8 cellular contexts compared by ENCODE assay signal in genomic region chr7:94436018-94436604, GRCh38. TPM values are rescaled to one million over a fixed set of nuclear protein-coding genes. Genes with fewer than 3 reads are reported as not detected.
A peak's percentile ranks its signal among the peaks of the same experiment; 100 is the strongest.
DNase-seq lines count a peak whose midpoint lies in the region; ATAC-seq, FAIRE-seq and TF ChIP-seq lines count a peak whose summit lies in the region.

No MANE protein-coding gene starts in this region.

- H4K5ac ChIP-seq in IMR-90 (ENCODE audit: low read depth, low read length), result no peak overlapping the region

- peaks cover 18% of the 10 kb centered on the region; the same call in 1 of the 2 replicates for H4K20me1 ChIP-seq in IMR-90 (ENCODE audit: insufficient read depth, low read length)

- peak overlapping the region; percentile 32; the same call in 1 of the 2 replicates for H2BK120ac ChIP-seq in IMR-90 (ENCODE audit: low read depth, low read length)

- H3K9ac ChIP-seq in IMR-90 (ENCODE audit: low read depth, low read length), result no peak overlapping the region

- no peak overlapping the region for H3K4me3 ChIP-seq in IMR-90 (ENCODE audit: insufficient read depth, low read depth, low read length)
- no peak overlapping the region for H3K4me3 ChIP-seq in RWPE2 (ENCODE audit: severe bottlenecking)
- H3K4me3 ChIP-seq in psoas muscle, result no peak overlapping the region

- DNase-seq in IMR-90 (peak; percentile 78), RWPE2 (ENCODE audit: low spot score) (no peak), glutamatergic neuron (peak; percentile 62), psoas muscle (peak in 1 of 2 donors; percentile 29), GOT3 (lab: John Stamatoyannopoulos, UW) (no peak)
- peak; percentile 62 for DNase-seq in activated naive CD4-positive, alpha-beta T cell treated with anti-CD3 and anti-CD28 coated beads, Interleukin-2, amount 10 ng/mL, durations not matched to agents 7 days and 5 days

- CTCF ChIA-PET in IMR-90 (lab: Yijun Ruan, JAX), result interaction anchor here (0.6 to 8.2 kb wide), 10 partner anchors 13 to 811 kb away, joined by 3 to 79 read pairs (median 3); partner anchors contain the start of gene COL1A2
- CTCF ChIA-PET in activated naive CD4-positive, alpha-beta T cell treated with anti-CD3 and anti-CD28 coated beads, Interleukin-2, amount 10 ng/mL, durations not matched to agents 7 days and 5 days (lab: Charles Lee), result interaction anchor here (0.8 to 2.2 kb wide), 4 partner anchors 9 to 1040 kb away, joined by 4 to 11 read pairs (median 6); no protein-coding TSS in a partner anchor

- H2AFZ ChIP-seq in IMR-90 (replicated peaks; ENCODE audit: low read length, poor library complexity), result no peak overlapping the region

- H3K36me3 ChIP-seq in IMR-90 (ENCODE audit: control insufficient read depth, insufficient read depth, low read length), result peaks cover 1% of the 10 kb centered on the region
- no peaks in the 10 kb centered on the region for H3K36me3 ChIP-seq in RWPE2 (ENCODE audit: low read depth)
- no peaks in the 10 kb centered on the region for H3K36me3 ChIP-seq in psoas muscle (ENCODE audit: insufficient read depth in 1 of 2, low read depth in 1 of 2)

- no peak overlapping the region; the same call in 1 of the 2 replicates for H3K4me2 ChIP-seq in IMR-90 (ENCODE audit: low read depth, low read length)

- H2AK5ac ChIP-seq in IMR-90 (ENCODE audit: low read depth, low read length), result no peak overlapping the region

- no peak overlapping the region for H2BK20ac ChIP-seq in IMR-90 (ENCODE audit: low read depth, low read length)

- no peak overlapping the region for H2BK5ac ChIP-seq in IMR-90 (ENCODE audit: low read depth, low read length, poor library complexity, severe bottlenecking)

- H3K36me3 Mint-ChIP-seq in activated naive CD4-positive, alpha-beta T cell treated with anti-CD3 and anti-CD28 coated beads, Interleukin-2, amount 10 ng/mL, durations not matched to agents 7 days and 5 days, result no peaks in the 10 kb centered on the region
- no peaks in the 10 kb centered on the region for H3K36me3 Mint-ChIP-seq in glutamatergic neuron (ENCODE audit: unreplicated experiment)

- TF ChIP-seq CTCF in IMR-90 (conservative IDR thresholded peaks at IDR 0.05; ENCODE audit: low read depth, low read length), result peak; percentile 81
- TF ChIP-seq CTCF in RWPE2 (IDR thresholded peaks at IDR 0.05; ENCODE audit: poor library complexity, severe bottlenecking), result peak; percentile 86
- peak; percentile 84 for TF ChIP-seq CTCF in glutamatergic neuron (IDR thresholded peaks at IDR 0.05; ENCODE audit: partially characterized antibody, unreplicated experiment)
- TF ChIP-seq CTCF in psoas muscle (IDR thresholded peaks at IDR 0.05), result peak; percentile 69

- no TSS peak for BruUV-seq in IMR-90 (replicated peaks; lab: Mats Ljungman, UMichigan)

- H3K4me3 Mint-ChIP-seq in activated naive CD4-positive, alpha-beta T cell treated with anti-CD3 and anti-CD28 coated beads, Interleukin-2, amount 10 ng/mL, durations not matched to agents 7 days and 5 days, result no peak overlapping the region
- no peak overlapping the region for H3K4me3 Mint-ChIP-seq in glutamatergic neuron (ENCODE audit: unreplicated experiment)

- no peak overlapping the region for H2BK15ac ChIP-seq in IMR-90 (ENCODE audit: low read depth, low read length)

- H3K9me3 ChIP-seq in IMR-90 (ENCODE audit: control insufficient read depth, insufficient read depth, low read length) (no peaks in the 10 kb centered on the region), RWPE2 (ENCODE audit: severe bottlenecking) (no peaks in the 10 kb centered on the region), psoas muscle (no peaks in the 10 kb centered on the region)

- ATAC-seq in GM21619 (IDR thresholded peaks at IDR 0.05; ENCODE audit: unreplicated experiment) (peak; percentile 93), IMR-90 (ENCODE audit: low read depth) (peak; percentile 43), RWPE2 (ENCODE audit: low read depth) (peak; percentile 86), psoas muscle (peak in 3 of 4 donors; percentile 61 to 83 (median 70))

- H3K18ac ChIP-seq in IMR-90 (ENCODE audit: low read depth, low read length), result no peak overlapping the region

- no peaks in the 10 kb centered on the region for H3K27me3 ChIP-seq in IMR-90 (ENCODE audit: control insufficient read depth, insufficient read depth, low read length)
- H3K27me3 ChIP-seq in RWPE2 (ENCODE audit: insufficient read depth, poor library complexity, severe bottlenecking), result no peaks in the 10 kb centered on the region
- no peaks in the 10 kb centered on the region for H3K27me3 ChIP-seq in psoas muscle (ENCODE audit: insufficient read depth in 3 of 3, low read length in 2 of 3)

- H4K8ac ChIP-seq in IMR-90 (ENCODE audit: low read depth in 2 of 2, low read length in 2 of 2), result peak overlapping the region in 1 of 2 experiments; percentile 54; a peak in 1 of 4 replicates

- H3K4ac ChIP-seq in IMR-90 (ENCODE audit: low read depth, low read length), result no peak overlapping the region

- dilution Hi-C loops in IMR-90 (cut with HindIII; ENCODE audit: low sequenced_read_pairs, unreplicated experiment), result no loop called here

- H3K4me1 ChIP-seq in IMR-90 (ENCODE audit: control insufficient read depth, insufficient read depth, low read length), result peaks cover 8% of the 10 kb centered on the region
- no peaks in the 10 kb centered on the region for H3K4me1 ChIP-seq in RWPE2 (ENCODE audit: insufficient read depth, poor library complexity, severe bottlenecking)
- no peaks in the 10 kb centered on the region for H3K4me1 ChIP-seq in psoas muscle

- intact Hi-C loops in IMR-90 (cut with micrococcal nuclease) (loop anchor here (1.0 to 10.0 kb wide), 2 partner anchors 147 to 531 kb away; partner anchors contain the start of gene GNGT1), psoas muscle (cut with DNase I) (loop anchor here in 1 of 2 donors (10.0 kb wide), 2 partner anchors 151 to 1191 kb away; no protein-coding TSS in a partner anchor)

- no peaks in the 10 kb centered on the region for H3K4me1 Mint-ChIP-seq in activated naive CD4-positive, alpha-beta T cell treated with anti-CD3 and anti-CD28 coated beads, Interleukin-2, amount 10 ng/mL, durations not matched to agents 7 days and 5 days
- H3K4me1 Mint-ChIP-seq in glutamatergic neuron (ENCODE audit: low read depth, unreplicated experiment), result peaks cover 24% of the 10 kb centered on the region

- peak; percentile 92 for FAIRE-seq in G401.6 (lab: Jason Lieb, UNC)

- H2AK9ac ChIP-seq in IMR-90 (replicated peaks; ENCODE audit: low read depth, low read length, poor library complexity), result no peak overlapping the region

- H3K27me3 Mint-ChIP-seq in activated naive CD4-positive, alpha-beta T cell treated with anti-CD3 and anti-CD28 coated beads, Interleukin-2, amount 10 ng/mL, durations not matched to agents 7 days and 5 days, result no peaks in the 10 kb centered on the region
- H3K27me3 Mint-ChIP-seq in glutamatergic neuron (ENCODE audit: unreplicated experiment), result peaks cover 3% of the 10 kb centered on the region

- H3K27ac Mint-ChIP-seq in activated naive CD4-positive, alpha-beta T cell treated with anti-CD3 and anti-CD28 coated beads, Interleukin-2, amount 10 ng/mL, durations not matched to agents 7 days and 5 days, result no peak overlapping the region
- H3K27ac Mint-ChIP-seq in glutamatergic neuron (ENCODE audit: unreplicated experiment), result no peak overlapping the region

- H3K56ac ChIP-seq in IMR-90 (ENCODE audit: extremely low read depth, insufficient read depth, low read length), result no peak overlapping the region

- H3K14ac ChIP-seq in IMR-90 (replicated peaks; ENCODE audit: low read depth, low read length), result 0 out of 2 replicates have a peak overlapping the region, but pooled peaks have one; percentile 51

- H3K79me1 ChIP-seq in IMR-90 (ENCODE audit: low read depth in 1 of 2, low read length in 2 of 2), result no peaks in the 10 kb centered on the region

- in situ Hi-C loops in IMR-90 (cut with MboI; ENCODE audit: low sequenced_read_pairs), result loop anchor here (25.0 kb wide), 1 partner anchor 524 kb away; the partner anchor contains the start of genes GNG11 and GNGT1

- H3K23ac ChIP-seq in IMR-90 (ENCODE audit: low read depth, low read length), result no peak overlapping the region

- WGBS in IMR-90 (ENCODE audit: extremely low coverage in 2 of 2, insufficient read length in 1 of 2), 2 experiments, result 40% methylated on average over 2 of the region's 6 CpGs; no CpG with 5 or more reads in 1 of the 2 experiments
- WGBS in psoas muscle, 3 donors, result 25 to 37% (median 31%) methylated on average over 6 of the region's 6 CpGs

- H3K9me3 Mint-ChIP-seq in activated naive CD4-positive, alpha-beta T cell treated with anti-CD3 and anti-CD28 coated beads, Interleukin-2, amount 10 ng/mL, durations not matched to agents 7 days and 5 days, result no peaks in the 10 kb centered on the region
- H3K9me3 Mint-ChIP-seq in glutamatergic neuron (ENCODE audit: unreplicated experiment), result no peaks in the 10 kb centered on the region

- TF ChIP-seq POLR2A in IMR-90 (IDR thresholded peaks at IDR 0.05; ENCODE audit: low read depth, low read length), result no peak

- POLR2A ChIA-PET in IMR-90 (lab: Charles Lee; ENCODE audit: unreplicated experiment), result interaction anchor here (0.6 kb wide), 1 partner anchor 59 kb away, joined by 3 read pairs; no protein-coding TSS in a partner anchor

- no peak overlapping the region for H4K91ac ChIP-seq in IMR-90 (ENCODE audit: insufficient read depth, low read depth, low read length)

- H3K9me1 ChIP-seq in IMR-90 (ENCODE audit: insufficient read depth, low read length), result no peaks in the 10 kb centered on the region; the same call in 1 of the 2 replicates

- TF ChIP-seq RAD21 in IMR-90 (IDR thresholded peaks at IDR 0.05; ENCODE audit: low read length), result peak; percentile 68

- H3K27ac ChIP-seq in IMR-90 (ENCODE audit: insufficient read depth, low read length) (no peak overlapping the region), RWPE2 (ENCODE audit: poor library complexity, severe bottlenecking) (no peak overlapping the region), psoas muscle (no peak overlapping the region)

TF ChIP-seq in IMR-90, 13 proteins besides CTCF, POLR2A, EP300 and RAD21:
- TF ChIP-seq SMC3 (IDR thresholded peaks at IDR 0.05; ENCODE audit: low read depth, low read length) (peak; percentile 83), MAFK (IDR thresholded peaks at IDR 0.05; ENCODE audit: low read depth, low read length) (no peak)

RNA-seq across cellular contexts. Expression of gene COL1A2, which starts 41.4 kb away (rescaled TPM):
- total RNA-seq in IMR-90 (2012; rRNA removed), result 1,211 and 1,351 TPM in 2 replicates
- polyA plus RNA-seq in IMR-90 (2012; rRNA removed), result 3,922 and 4,454 TPM in 2 replicates
- polyA plus RNA-seq in IMR-90 (2012; cell fraction: cytosol; rRNA removed), result 4,367 and 7,099 TPM in 2 replicates
- 4,818 and 7,550 TPM in 2 replicates for polyA plus RNA-seq in IMR-90 (2012; cell fraction: nucleus; rRNA removed; ENCODE audit: low replicate concordance)
- total RNA-seq in glutamatergic neuron (ENCODE audit: unreplicated experiment), result 6.8 TPM
- 10 to 100 TPM; 24.5 to 85.0 (median 36.3) TPM for total RNA-seq in psoas muscle
- 10 to 100 TPM; 10.8 to 21.0 (median 14.2) TPM for polyA plus RNA-seq in psoas muscle

Comparison
In these comparisons a context has a peak if more than half of its experiments do, and no peak if none do; other contexts are left out.
1. ATAC-seq: peak in every context shown above with its lines; median percentile 93 in GM21619; 86 in RWPE2; 70 in psoas muscle; 43 in IMR-90.
2. DNase-seq: peak in IMR-90 (single experiment), activated naive CD4-positive, alpha-beta T cell treated with anti-CD3 and anti-CD28 coated beads, Interleukin-2, amount 10 ng/mL, durations not matched to agents 7 days and 5 days (single experiment) and glutamatergic neuron (single experiment); none in RWPE2 (single experiment) and GOT3 (single experiment).
3. RNA of gene COL1A2, which starts 41.4 kb away (total RNA-seq): 1,211 to 1,351 TPM in IMR-90; 24.5 to 85.0 TPM in psoas muscle and 6.8 TPM in glutamatergic neuron (single experiment); every median in the first group is over 10 times any median in the second.
4. Peak in every context shown above with its lines, with median percentiles within 50 percentile points of each other: CTCF ChIP-seq.